ENCODE assay signal across 25 cellular contexts in genomic region chr16:4900036-4900435, GRCh38. TPM values are rescaled to one million over a fixed set of nuclear protein-coding genes. Genes with fewer than 3 reads are reported as not detected.
"Had no signal": no experiment of that assay in that cellular context is flagged by ENCODE, and none has a peak within 500 bp of the region (broad histone marks: within the 10 kb centered on the region; RNA-seq: fewer than 3 reads in every experiment).

No MANE protein-coding gene starts in this region.

- H3K27ac Mint-ChIP-seq: activated CD4-positive, alpha-beta memory T cell treated with anti-CD3 and anti-CD28 coated beads for 36 hours; activated naive CD8-positive, alpha-beta T cell treated with anti-CD3 and anti-CD28 coated beads for 36 hours; nephron had no signal

- H3K27ac ChIP-seq: body of pancreas, heart right ventricle, neutrophil, pancreas, psoas muscle, right atrium auricular region, spleen, thoracic aorta, upper lobe of left lung had no signal

- H3K4me1 ChIP-seq: body of pancreas, heart right ventricle, pancreas, psoas muscle, right atrium auricular region, spleen had no signal

- H3K9me3 Mint-ChIP-seq: activated CD4-positive, alpha-beta memory T cell treated with anti-CD3 and anti-CD28 coated beads for 36 hours; activated naive CD8-positive, alpha-beta T cell treated with anti-CD3 and anti-CD28 coated beads for 36 hours had no signal

- H3K9me3 ChIP-seq: body of pancreas, neutrophil, pancreas, psoas muscle, right atrium auricular region, thoracic aorta, upper lobe of left lung had no signal

- H3K27me3 ChIP-seq: body of pancreas, heart right ventricle, pancreas, right atrium auricular region, upper lobe of left lung had no signal

- H3K4me3 Mint-ChIP-seq: activated CD4-positive, alpha-beta memory T cell treated with anti-CD3 and anti-CD28 coated beads for 36 hours; activated naive CD8-positive, alpha-beta T cell treated with anti-CD3 and anti-CD28 coated beads for 36 hours; nephron had no signal

- FAIRE-seq: pancreas had no signal

- H3K36me3 ChIP-seq: neutrophil, right atrium auricular region, spleen had no signal

- H3K4me3 ChIP-seq: body of pancreas, heart right ventricle, pancreas, psoas muscle, right atrium auricular region, spleen, thoracic aorta, upper lobe of left lung had no signal

- H3K4me1 Mint-ChIP-seq: activated naive CD8-positive, alpha-beta T cell treated with anti-CD3 and anti-CD28 coated beads for 36 hours; nephron had no signal

- DNase-seq: activated CD4-positive, alpha-beta memory T cell treated with anti-CD3 and anti-CD28 coated beads for 36 hours; activated CD4-positive, alpha-beta T cell treated with anti-CD3 and anti-CD28 coated beads for 48 hours; activated naive CD4-positive, alpha-beta T cell treated with Interleukin-2 at 50 U/mL for 16 hours; activated naive CD8-positive, alpha-beta T cell treated with anti-CD3 and anti-CD28 coated beads for 36 hours; activated T-cell treated with anti-CD3 and anti-CD28 coated beads, Interleukin-2, amount 50 U/mL, for 48 hours; amygdala; body of pancreas; caudate nucleus; dermis blood vessel endothelial cell; effector memory CD4-positive, alpha-beta T cell; heart right ventricle; left colon; mesenchymal stem cell; pancreas; psoas muscle; spleen; stimulated activated CD4-positive, alpha-beta T cell treated with anti-CD3 and anti-CD28 coated beads, Interleukin-4, amount 100 ng/mL, for 1 hour; stimulated activated naive CD4-positive, alpha-beta T cell treated with Interleukin-2 at 50 U/mL for 16 hours; upper lobe of left lung had no signal

- H3K36me3 Mint-ChIP-seq: activated CD4-positive, alpha-beta memory T cell treated with anti-CD3 and anti-CD28 coated beads for 36 hours; activated naive CD8-positive, alpha-beta T cell treated with anti-CD3 and anti-CD28 coated beads for 36 hours had no signal

RNA-seq across cellular contexts. Expression of gene PPL, which starts 36.9 kb away (rescaled TPM):
- total RNA-seq: activated naive CD8-positive, alpha-beta T cell treated with anti-CD3 and anti-CD28 coated beads for 36 hours; mononuclear cell; T-helper 2 cell treated with Interferon-gamma antibody and Interleukin-4, amounts not matched to agents 100 ng/mL and 5 ng/mL, for 36 hours had no signal

RNA-seq across cellular contexts. Expression of gene SEC14L5, which starts 58.1 kb away (rescaled TPM):
- total RNA-seq: dermis blood vessel endothelial cell; T-helper 2 cell treated with Interferon-gamma antibody and Interleukin-4, amounts not matched to agents 100 ng/mL and 5 ng/mL, for 36 hours had no signal
